ENCODE assay signal across 29 cellular contexts in the genomic region with DNA sequence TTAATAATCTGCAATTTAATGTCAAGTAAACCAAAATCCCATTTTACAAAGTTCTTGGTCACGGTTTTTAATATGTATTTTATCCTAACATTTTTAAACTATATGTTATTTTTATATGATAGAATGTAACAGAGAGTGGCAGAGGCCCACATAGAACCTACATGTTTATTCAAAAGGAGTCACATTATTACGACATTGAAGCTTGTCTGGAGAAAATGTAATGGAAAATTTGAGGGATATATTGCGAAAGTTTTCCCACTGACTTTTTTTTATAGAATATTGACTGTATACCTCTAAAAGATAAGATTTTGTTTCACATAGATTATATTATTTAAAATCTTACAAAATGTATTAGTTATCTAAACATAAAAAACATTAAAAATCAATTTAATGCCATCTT.
A peak's percentile ranks its signal among the peaks of the same experiment; 100 is the strongest.
DNase-seq lines count a peak whose midpoint lies in the region; ATAC-seq, FAIRE-seq and TF ChIP-seq lines count a peak whose summit lies in the region.
"Had no signal": no experiment of that assay in that cellular context is flagged by ENCODE, and none has a peak within 500 bp of the region (broad histone marks: within the 10 kb centered on the region; RNA-seq: fewer than 3 reads in every experiment).

No MANE protein-coding gene starts in this region.

- no peak overlapping the region for H2BK120ac ChIP-seq in H1 (replicated peaks; ENCODE audit: low read depth, low read length)

- TF ChIP-seq EP300 in H1 (IDR thresholded peaks at IDR 0.05; ENCODE audit: borderline replicate concordance in 1 of 2, low read depth in 2 of 2, low read length in 2 of 2): no peak

- H2AK5ac ChIP-seq in H1 (ENCODE audit: low read depth, low read length): no peak overlapping the region

- H2BK5ac ChIP-seq in H1 (ENCODE audit: low read depth, low read length): no peak overlapping the region

- no peak overlapping the region for H4K8ac ChIP-seq in H1 (ENCODE audit: extremely low read depth, insufficient read depth, low read length)

- H2AFZ ChIP-seq in H1 (ENCODE audit: low read length): no peak overlapping the region
- H2AFZ ChIP-seq: parathyroid adenoma had no signal

- peaks cover 6% of the 10 kb centered on the region for H3K4me1 Mint-ChIP-seq in nephron
- no peaks in the 10 kb centered on the region for H3K4me1 Mint-ChIP-seq in effector memory CD8-positive, alpha-beta T cell (ENCODE audit: low read depth in 2 of 2)
- H3K4me1 Mint-ChIP-seq: brain, H9, natural killer cell had no signal

- H3K23me2 ChIP-seq in H1 (ENCODE audit: low read depth, low read length): no peaks in the 10 kb centered on the region; the same call in 1 of the 2 replicates

- TF ChIP-seq POLR2A in H1 (IDR thresholded peaks at IDR 0.05; ENCODE audit: control extremely low read depth in 1 of 2, low read depth in 2 of 2, low read length in 2 of 2): no peak

- no peak for TF ChIP-seq RAD21 in H1 (IDR thresholded peaks at IDR 0.05 in 1 of 2, conservative IDR thresholded peaks at IDR 0.05 in 1 of 2; ENCODE audit: low read depth in 2 of 2, low read length in 2 of 2)

- H3K27me3 Mint-ChIP-seq in nephron (ENCODE audit: low read depth): no peaks in the 10 kb centered on the region
- H3K27me3 Mint-ChIP-seq in effector memory CD8-positive, alpha-beta T cell: no peaks in the 10 kb centered on the region

- CTCF ChIA-PET in H1 (lab: Charles Lee; ENCODE audit: partially characterized antibody): no interaction called here

- peaks cover 0 to 3% of the 10 kb centered on the region in 2 experiments; a peak in 2 of 4 replicates for H3K9me3 ChIP-seq in H1 (ENCODE audit: insufficient read depth in 2 of 2, low read depth in 1 of 2, low read length in 1 of 2)
- H3K9me3 ChIP-seq: BLaER1 had no signal

- H3K23ac ChIP-seq in H1 (ENCODE audit: insufficient read length): no peak overlapping the region

- no peak for FAIRE-seq in H1 (lab: Jason Lieb, UNC)

- H4K20me1 ChIP-seq in H1 (replicated peaks in 1 of 2; ENCODE audit: control insufficient read depth in 1 of 2, insufficient read depth in 2 of 2, low read length in 2 of 2): no peaks in the 10 kb centered on the region
- H4K20me1 ChIP-seq: BLaER1 had no signal

- no peak overlapping the region for H2BK15ac ChIP-seq in H1 (ENCODE audit: low read length)

- H3K36me3 ChIP-seq in H1 (ENCODE audit: control insufficient read depth in 2 of 4, insufficient read depth in 4 of 4, low read length in 3 of 4): no peaks in the 10 kb centered on the region
- H3K36me3 ChIP-seq: BLaER1, right atrium auricular region had no signal

- no peak for ATAC-seq in effector memory CD8-positive, alpha-beta T cell (replicated peaks)
- no peak for ATAC-seq in GM18907 (IDR thresholded peaks at IDR 0.05; ENCODE audit: unreplicated experiment)
- ATAC-seq in esophagus mucosa: no peak
- ATAC-seq: natural killer cell had no signal

- no peak overlapping the region for H3K4me3 Mint-ChIP-seq in nephron
- no peak overlapping the region for H3K4me3 Mint-ChIP-seq in effector memory CD8-positive, alpha-beta T cell
- H3K4me3 Mint-ChIP-seq: brain, H9, natural killer cell had no signal

- TF ChIP-seq CTCF in H1 (IDR thresholded peaks at IDR 0.05; ENCODE audit: control extremely low read depth in 1 of 3, insufficient read depth in 1 of 3, low read depth in 1 of 3, low read length in 3 of 3) (no peak), nephron (IDR thresholded peaks at IDR 0.05; ENCODE audit: unreplicated experiment in 3 of 3) (no peak)

- no peak overlapping the region for H3K56ac ChIP-seq in H1 (replicated peaks; ENCODE audit: insufficient read length, low read depth, low read length)

- H3K14ac ChIP-seq in H1 (ENCODE audit: insufficient read length): no peak overlapping the region

- H3K18ac ChIP-seq in H1 (ENCODE audit: extremely low read depth, low read length): no peak overlapping the region

- peaks cover 12% of the 10 kb centered on the region for H3K9me3 Mint-ChIP-seq in nephron
- peaks cover 8 to 14% of the 10 kb centered on the region in 2 donors for H3K9me3 Mint-ChIP-seq in effector memory CD8-positive, alpha-beta T cell

- no peaks in the 10 kb centered on the region for H3K4me1 ChIP-seq in H1 (replicated peaks in 1 of 4; ENCODE audit: control insufficient read depth in 3 of 4, insufficient read depth in 4 of 4, low read length in 3 of 4)
- H3K4me1 ChIP-seq: BLaER1, parathyroid adenoma, right atrium auricular region had no signal

- no peak overlapping the region for H2BK12ac ChIP-seq in H1 (ENCODE audit: low read depth, low read length)

- H4K91ac ChIP-seq in H1 (replicated peaks; ENCODE audit: insufficient read length, low read length): no peak overlapping the region

- H3K27ac ChIP-seq in H1 (ENCODE audit: low read depth, low read length): no peak overlapping the region
- H3K27ac ChIP-seq: BLaER1, parathyroid adenoma, right atrium auricular region, RWPE1, VCaP had no signal

- H3K9ac ChIP-seq in H1 (replicated peaks in 1 of 4; ENCODE audit: extremely low read depth in 1 of 4, low read depth in 3 of 4, low read length in 3 of 4): no peak overlapping the region
- H3K9ac ChIP-seq: BLaER1, parathyroid adenoma had no signal

- H3K4me2 ChIP-seq in H1 (ENCODE audit: insufficient read depth in 1 of 2, low read depth in 2 of 2, low read length in 2 of 2): no peak overlapping the region
- H3K4me2 ChIP-seq: BLaER1 had no signal

- H3K27ac Mint-ChIP-seq in nephron: peak overlapping the region in 2 of 3 experiments; percentile 50 to 77
- no peak overlapping the region for H3K27ac Mint-ChIP-seq in effector memory CD8-positive, alpha-beta T cell
- H3K27ac Mint-ChIP-seq: H9, natural killer cell had no signal

- H2BK20ac ChIP-seq in H1 (ENCODE audit: low read length): no peak overlapping the region

- H3K4ac ChIP-seq in H1 (replicated peaks; ENCODE audit: insufficient read length, low read depth, low read length): no peak overlapping the region

- no peak overlapping the region for H3K4me3 ChIP-seq in H1 (ENCODE audit: extremely low read depth in 1 of 4, insufficient read depth in 2 of 4, low read depth in 3 of 4, low read length in 4 of 4)
- H3K4me3 ChIP-seq: BLaER1, right atrium auricular region had no signal

- H3K79me2 ChIP-seq in H1 (ENCODE audit: control insufficient read depth in 1 of 2, insufficient read depth in 2 of 2, low read length in 2 of 2): no peaks in the 10 kb centered on the region
- H3K79me2 ChIP-seq: parathyroid adenoma had no signal

- DNase-seq in EH (ENCODE audit: low read depth) (peak; percentile 27), LHCN-M2 (ENCODE audit: low read depth) (peak; percentile 37), H1 (ENCODE audit: low read depth in 1 of 2, low spot score in 2 of 2) (no peak), NCI-H128 (lab: John Stamatoyannopoulos, UW; ENCODE audit: unreplicated experiment) (no peak)
- no peak for DNase-seq in effector memory CD8-positive, alpha-beta T cell
- DNase-seq: activated CD4-positive, alpha-beta T cell treated with anti-CD3 and anti-CD28 coated beads for 48 hours; activated gamma-delta T cell treated with Interleukin-2 at 50 U/mL for 16 hours; activated T-cell treated with anti-CD3 and anti-CD28 coated beads, Interleukin-2, amount 50 U/mL, for 1 hour; DMS153; effector memory CD4-positive, alpha-beta T cell; erythroblast; H9; islet precursor cell; KG1; natural killer cell; NCI-H1436 treated with DMSO at 0.1 percent for 48 hours; NCI-H446 treated with DMSO at 0.1 percent for 48 hours; stimulated activated CD4-positive, alpha-beta T cell treated with anti-CD3 and anti-CD28 coated beads, Interleukin-12 subunit alpha, Interleukin-12 subunit beta, amount 100 ng/mL, for 4 hours; stimulated activated CD4-positive, alpha-beta T cell treated with anti-CD3 and anti-CD28 coated beads, Interleukin-4, amount 100 ng/mL, for 1 hour; trophoblast cell had no signal

- H3K36me3 Mint-ChIP-seq in nephron (ENCODE audit: low read depth): no peaks in the 10 kb centered on the region
- H3K36me3 Mint-ChIP-seq in effector memory CD8-positive, alpha-beta T cell (ENCODE audit: insufficient read depth): peaks cover 2% of the 10 kb centered on the region
- H3K36me3 Mint-ChIP-seq: brain, natural killer cell had no signal

- no peaks in the 10 kb centered on the region for H3K27me3 ChIP-seq in H1 (replicated peaks in 1 of 4; ENCODE audit: control insufficient read depth in 3 of 4, extremely low read depth in 1 of 4, insufficient read depth in 3 of 4, low read length in 3 of 4)
- H3K27me3 ChIP-seq: BLaER1, right atrium auricular region had no signal

- H3K79me1 ChIP-seq in H1 (ENCODE audit: low read depth, low read length): no peaks in the 10 kb centered on the region

- WGBS in H1 (ENCODE audit: extremely low coverage in 1 of 2, insufficient coverage in 1 of 2, insufficient read length in 1 of 2, insufficient replicate concordance in 2 of 2, low coverage in 1 of 2, low lambda C conversion rate in 2 of 2, missing lambda C conversion rate in 1 of 2), 2 experiments: 95% methylated on average over 3 of the region's 3 CpGs; no CpG with 5 or more reads in 1 of the 2 experiments

- H4K5ac ChIP-seq in H1 (ENCODE audit: insufficient read length, low read depth, low read length): no peak overlapping the region

- POLR2A ChIA-PET in H1 (lab: Charles Lee; ENCODE audit: partially characterized antibody): no interaction called here

TF ChIP-seq in H1, 55 proteins besides CTCF, POLR2A, EP300 and RAD21:
- TF ChIP-seq SP4 (IDR thresholded peaks at IDR 0.05; ENCODE audit: low read length): no peak
- no peak for TF ChIP-seq JUND (IDR thresholded peaks at IDR 0.05; ENCODE audit: low read length)
- no peak for TF ChIP-seq TAF1 (IDR thresholded peaks at IDR 0.05; ENCODE audit: low read depth, low read length)
- TF ChIP-seq SRF (IDR thresholded peaks at IDR 0.05; ENCODE audit: low read depth, low read length): no peak
- TF ChIP-seq CEBPB (IDR thresholded peaks at IDR 0.05; ENCODE audit: low read depth, low read length): peak; percentile 35; the same call in 1 of the 2 replicates
- no peak for TF ChIP-seq RFX5 (IDR thresholded peaks at IDR 0.05; ENCODE audit: borderline replicate concordance, low read depth, low read length)

Comparison
In these comparisons a context has a peak if more than half of its experiments do, and no peak if none do; other contexts are left out.
1. DNase-seq: peak in EH (single experiment) and LHCN-M2 (single experiment); none in H1 (0 of 2), effector memory CD8-positive, alpha-beta T cell (0 of 3) and NCI-H128 (single experiment).
2. H3K27ac Mint-ChIP-seq: peak in nephron (2 of 3); none in effector memory CD8-positive, alpha-beta T cell (0 of 2).